In the genomic region with DNA sequence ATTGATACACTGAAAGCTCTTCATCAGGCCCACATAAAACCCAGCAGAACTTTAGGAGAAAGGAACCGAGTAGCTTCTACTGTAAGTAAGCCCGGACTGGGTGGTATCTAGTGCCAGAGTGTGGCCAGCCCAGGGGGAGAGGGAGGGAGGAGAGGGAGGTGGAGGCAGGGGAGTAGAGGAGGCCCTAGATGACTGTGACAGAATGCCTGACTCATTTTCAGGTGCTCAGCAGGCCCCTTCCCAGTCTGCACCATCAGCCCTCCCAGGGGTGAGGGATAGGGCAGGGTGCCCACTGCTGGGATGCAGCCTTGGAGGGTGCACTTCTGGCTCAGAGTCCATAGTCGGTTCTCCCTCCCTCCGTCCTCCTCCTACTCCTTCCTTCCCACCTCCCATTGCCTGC, we compare ENCODE assay signal across 21 cellular contexts.
"Had no signal": no experiment of that assay in that cellular context is flagged by ENCODE, and none has a peak within 500 bp of the region (broad histone marks: within the 10 kb centered on the region; RNA-seq: fewer than 3 reads in every experiment).

No MANE protein-coding gene starts in this region.

- H3K27me3 ChIP-seq: neural progenitor cell, pancreas, stomach, transverse colon had no signal

- ATAC-seq: effector memory CD8-positive, alpha-beta T cell; left colon; naive thymus-derived CD4-positive, alpha-beta T cell; pancreas; sciatic nerve had no signal

- H3K27ac Mint-ChIP-seq: naive thymus-derived CD4-positive, alpha-beta T cell; neural progenitor cell had no signal

- H3K36me3 Mint-ChIP-seq: neural progenitor cell had no signal

- FAIRE-seq: pancreas had no signal

- H3K27me3 Mint-ChIP-seq: effector memory CD8-positive, alpha-beta T cell had no signal

- H3K9me3 Mint-ChIP-seq: effector memory CD8-positive, alpha-beta T cell; neural progenitor cell had no signal

- H3K4me3 ChIP-seq: neural progenitor cell, pancreas, prostate gland, skin epidermis, stomach, thoracic aorta, transverse colon had no signal

- DNase-seq: effector memory CD8-positive, alpha-beta T cell; erythroblast; foreskin melanocyte; head of caudate nucleus; hippocampal formation; left colon; mesendoderm; naive thymus-derived CD4-positive, alpha-beta T cell; occipital lobe; pancreas; stimulated activated CD4-positive, alpha-beta T cell treated with anti-CD3 and anti-CD28 coated beads, Interleukin-2, amount 100 ng/mL, for 24 hours; stimulated activated CD4-positive, alpha-beta T cell treated with anti-CD3 and anti-CD28 coated beads, Interleukin-4, amount 100 ng/mL, for 4 hours; stimulated activated naive CD4-positive, alpha-beta T cell; stomach; substantia nigra; transverse colon had no signal

- H3K36me3 ChIP-seq: neural progenitor cell, pancreas, prostate gland, transverse colon had no signal

- H3K4me3 Mint-ChIP-seq: effector memory CD8-positive, alpha-beta T cell; naive thymus-derived CD4-positive, alpha-beta T cell; neural progenitor cell had no signal
